ENCODE assay signal across 9 cellular contexts in the genomic region with DNA sequence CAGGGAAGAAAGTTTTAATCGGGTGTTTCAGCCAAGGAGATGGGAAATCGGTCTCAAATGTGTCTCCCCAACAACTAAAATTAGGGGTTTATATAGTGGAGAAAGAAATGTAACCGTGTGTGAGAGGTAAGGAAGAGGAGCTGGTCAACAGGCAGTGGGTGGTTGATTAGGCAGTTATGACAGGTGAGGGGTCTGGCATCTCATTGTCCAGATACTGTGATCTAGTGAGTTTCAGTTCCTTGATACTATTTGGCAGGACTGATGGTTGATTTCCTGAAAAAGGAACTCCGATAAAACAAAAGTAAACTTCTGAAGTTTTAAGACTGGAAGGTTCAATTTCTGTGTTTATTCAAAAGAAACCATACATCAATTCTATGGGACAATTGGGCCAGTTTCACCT.
"Had no signal": no experiment of that assay in that cellular context is flagged by ENCODE, and none has a peak within 500 bp of the region (broad histone marks: within the 10 kb centered on the region; RNA-seq: fewer than 3 reads in every experiment).

No MANE protein-coding gene starts in this region.

- DNase-seq: activated CD4-positive, alpha-beta T cell treated with anti-CD3 and anti-CD28 coated beads for 1 hour; activated CD4-positive, alpha-beta T cell treated with anti-CD3 and anti-CD28 coated beads, Interleukin-2, amount 50 U/mL, for 48 hours; activated naive CD4-positive, alpha-beta T cell treated with anti-CD3 and anti-CD28 coated beads, Interleukin-2, amount 10 ng/mL, durations not matched to agents 7 days and 5 days; adrenal gland; stimulated activated CD4-positive, alpha-beta T cell treated with anti-CD3 and anti-CD28 coated beads, Interleukin-12 subunit alpha, Interleukin-12 subunit beta, amount 100 ng/mL, for 4 hours; stimulated activated CD4-positive, alpha-beta T cell treated with anti-CD3 and anti-CD28 coated beads, Interleukin-2, amount 100 ng/mL, for 24 hours; SW 1271; T-helper 9 cell had no signal

- ATAC-seq: left lobe of liver had no signal

- H3K4me3 Mint-ChIP-seq: activated naive CD4-positive, alpha-beta T cell treated with anti-CD3 and anti-CD28 coated beads, Interleukin-2, amount 10 ng/mL, durations not matched to agents 7 days and 5 days had no signal
